Comparison of ENCODE assay signal across 1 cellular context in genomic region chr2:39739386-39739785, GRCh38.
TF ChIP-seq lines count a peak whose summit lies in the region.

No MANE protein-coding gene starts in this region.

TF ChIP-seq in WTC11, 78 proteins besides CTCF, POLR2A, EP300 and RAD21 (continued from another document):
- no peak for TF ChIP-seq AFF4 (CRISPR knock-in tag; IDR thresholded peaks at IDR 0.05; ENCODE audit: borderline replicate concordance)
- TF ChIP-seq GABPB1 (CRISPR knock-in tag; IDR thresholded peaks at IDR 0.05) = no peak
- TF ChIP-seq, protein P1, sequence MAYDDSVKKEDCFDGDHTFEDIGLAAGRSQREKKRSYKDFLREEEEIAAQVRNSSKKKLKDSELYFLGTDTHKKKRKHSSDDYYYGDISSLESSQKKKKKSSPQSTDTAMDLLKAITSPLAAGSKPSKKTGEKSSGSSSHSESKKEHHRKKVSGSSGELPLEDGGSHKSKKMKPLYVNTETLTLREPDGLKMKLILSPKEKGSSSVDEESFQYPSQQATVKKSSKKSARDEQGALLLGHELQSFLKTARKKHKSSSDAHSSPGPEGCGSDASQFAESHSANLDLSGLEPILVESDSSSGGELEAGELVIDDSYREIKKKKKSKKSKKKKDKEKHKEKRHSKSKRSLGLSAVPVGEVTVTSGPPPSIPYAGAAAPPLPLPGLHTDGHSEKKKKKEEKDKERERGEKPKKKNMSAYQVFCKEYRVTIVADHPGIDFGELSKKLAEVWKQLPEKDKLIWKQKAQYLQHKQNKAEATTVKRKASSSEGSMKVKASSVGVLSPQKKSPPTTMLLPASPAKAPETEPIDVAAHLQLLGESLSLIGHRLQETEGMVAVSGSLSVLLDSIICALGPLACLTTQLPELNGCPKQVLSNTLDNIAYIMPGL (CRISPR knock-in tag; IDR thresholded peaks at IDR 0.05) = no peak
- TF ChIP-seq IRF2 (CRISPR knock-in tag; IDR thresholded peaks at IDR 0.05; ENCODE audit: borderline replicate concordance, low read depth) = no peak
